14 cellular contexts compared by ENCODE assay signal in the genomic region with DNA sequence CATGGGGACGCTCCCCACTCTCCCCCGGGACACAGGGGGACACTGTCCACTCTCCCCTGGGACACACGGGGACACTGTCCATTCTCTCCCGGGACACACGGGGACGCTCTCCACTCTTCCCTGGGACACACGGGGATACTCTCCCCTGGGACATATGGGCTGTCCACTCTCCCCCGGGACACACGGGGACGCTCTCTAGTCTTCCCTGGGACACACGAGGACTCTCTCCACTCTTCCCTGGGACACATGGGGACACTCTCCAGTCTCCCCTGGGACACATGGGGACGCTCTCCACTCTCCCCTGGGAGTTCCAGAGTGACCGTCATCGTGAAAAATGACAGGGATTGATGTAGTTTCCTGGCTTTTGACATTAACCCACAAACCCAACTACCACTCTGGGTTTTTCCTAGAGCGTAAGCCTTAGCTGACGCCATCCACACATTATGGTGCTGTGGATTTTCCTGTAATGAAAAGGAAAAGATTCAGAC. TPM values are rescaled to one million over a fixed set of nuclear protein-coding genes. Genes with fewer than 3 reads are reported as not detected.
DNase-seq lines count a peak whose midpoint lies in the region; ATAC-seq and TF ChIP-seq lines count a peak whose summit lies in the region.
"Had no signal": no experiment of that assay in that cellular context is flagged by ENCODE, and none has a peak within 500 bp of the region (broad histone marks: within the 10 kb centered on the region; RNA-seq: fewer than 3 reads in every experiment).

No MANE protein-coding gene starts in this region.

- H3K79me2 ChIP-seq in HCT116 (ENCODE audit: insufficient read depth, low read length) (no peaks in the 10 kb centered on the region), neural progenitor cell (ENCODE audit: low read depth) (no peaks in the 10 kb centered on the region)

- no peak overlapping the region for H3K27ac ChIP-seq in HCT116 (ENCODE audit: low read depth, low read length)
- H3K27ac ChIP-seq in neural progenitor cell: no peak overlapping the region
- H3K27ac ChIP-seq: BLaER1 had no signal

- H4K20me1 ChIP-seq in HCT116 (ENCODE audit: insufficient read depth) (no peaks in the 10 kb centered on the region), neural progenitor cell (ENCODE audit: low read depth) (peaks cover 5% of the 10 kb centered on the region)

- H3F3A ChIP-seq in neural progenitor cell (ENCODE audit: low read depth): no peaks in the 10 kb centered on the region

- BruUV-seq in HCT116 (replicated peaks; lab: Mats Ljungman, UMichigan): no TSS peak

- no peak overlapping the region for H3K4me3 Mint-ChIP-seq in activated naive CD4-positive, alpha-beta T cell treated with anti-CD3 and anti-CD28 coated beads, Interleukin-2, amount 50 U/mL, for 24 hours
- no peak overlapping the region for H3K4me3 Mint-ChIP-seq in central memory CD8-positive, alpha-beta T cell
- H3K4me3 Mint-ChIP-seq in neural progenitor cell: peak overlapping the region; percentile 19
- no peak overlapping the region for H3K4me3 Mint-ChIP-seq in stimulated activated memory B cell treated with anti-CD40 and anti-IgM and Interleukin-4, amounts not matched to agents 10 μg/mL and 1 μg/mL and 100 μg/mL, for 72 hours
- H3K4me3 Mint-ChIP-seq: CD8-positive, alpha-beta memory T cell; GM23338; H9 had no signal

- no peak for DNase-seq in activated naive CD4-positive, alpha-beta T cell (lab: John Stamatoyannopoulos, UW)
- DNase-seq in HCT116 (ENCODE audit: low read depth, low spot score) (no peak), neural progenitor cell (ENCODE audit: low spot score) (no peak), cortex of kidney (lab: John Stamatoyannopoulos, UW) (no peak)
- DNase-seq in central memory CD8-positive, alpha-beta T cell (ENCODE audit: low spot score in 2 of 2): no peak

- CTCF ChIA-PET in HCT116 (lab: Charles Lee): interaction anchor here (0.6 to 2.8 kb wide), 11 partner anchors 16 to 462 kb away, joined by 3 to 46 read pairs (median 6); no protein-coding TSS in a partner anchor

- H3K9me3 Mint-ChIP-seq in activated naive CD4-positive, alpha-beta T cell treated with anti-CD3 and anti-CD28 coated beads, Interleukin-2, amount 50 U/mL, for 24 hours: no peaks in the 10 kb centered on the region
- no peaks in the 10 kb centered on the region for H3K9me3 Mint-ChIP-seq in central memory CD8-positive, alpha-beta T cell
- peaks cover 26% of the 10 kb centered on the region for H3K9me3 Mint-ChIP-seq in neural progenitor cell
- peaks cover 12% of the 10 kb centered on the region for H3K9me3 Mint-ChIP-seq in stimulated activated memory B cell treated with anti-CD40 and anti-IgM and Interleukin-4, amounts not matched to agents 10 μg/mL and 1 μg/mL and 100 μg/mL, for 72 hours

- peaks cover 3% of the 10 kb centered on the region for H3K36me3 Mint-ChIP-seq in activated naive CD4-positive, alpha-beta T cell treated with anti-CD3 and anti-CD28 coated beads, Interleukin-2, amount 50 U/mL, for 24 hours
- H3K36me3 Mint-ChIP-seq in central memory CD8-positive, alpha-beta T cell (ENCODE audit: insufficient read depth): peaks cover 3% of the 10 kb centered on the region
- H3K36me3 Mint-ChIP-seq in neural progenitor cell: peaks cover 2% of the 10 kb centered on the region
- peaks cover 7% of the 10 kb centered on the region for H3K36me3 Mint-ChIP-seq in stimulated activated memory B cell treated with anti-CD40 and anti-IgM and Interleukin-4, amounts not matched to agents 10 μg/mL and 1 μg/mL and 100 μg/mL, for 72 hours
- H3K36me3 Mint-ChIP-seq: CD8-positive, alpha-beta memory T cell had no signal

- H3K9ac ChIP-seq in HCT116 (ENCODE audit: low read length) (no peak overlapping the region), neural progenitor cell (no peak overlapping the region)
- H3K9ac ChIP-seq: BLaER1 had no signal

- no peaks in the 10 kb centered on the region for H3K27me3 ChIP-seq in HCT116 (ENCODE audit: insufficient read depth, low read length)
- peaks cover 100% of the 10 kb centered on the region for H3K27me3 ChIP-seq in neural progenitor cell

- no peak overlapping the region for H3K4me3 ChIP-seq in HCT116 (replicated peaks in 1 of 2; ENCODE audit: low read depth in 1 of 2, low read length in 2 of 2)
- no peak overlapping the region for H3K4me3 ChIP-seq in neural progenitor cell
- H3K4me3 ChIP-seq: GM23338 had no signal

- TF ChIP-seq CTCF in HCT116 (IDR thresholded peaks at IDR 0.05 in 2 of 3, conservative IDR thresholded peaks at IDR 0.05 in 1 of 3; ENCODE audit: borderline replicate concordance in 1 of 3, insufficient read depth in 1 of 3, low read depth in 2 of 3, low read length in 2 of 3) (peak in 1 of 3 experiments; percentile 2; a peak in 1 of 6 replicates), neural progenitor cell (IDR thresholded peaks at IDR 0.05) (no peak)

- H3K4me1 ChIP-seq in HCT116 (ENCODE audit: control insufficient read depth in 1 of 2, insufficient read depth in 2 of 2, low read length in 2 of 2) (peaks cover 0 to 8% of the 10 kb centered on the region in 2 experiments; a peak in 2 of 4 replicates), neural progenitor cell (no peaks in the 10 kb centered on the region)

- no peak for TF ChIP-seq POLR2A in HCT116 (IDR thresholded peaks at IDR 0.05; ENCODE audit: borderline replicate concordance, extremely low read depth, insufficient read depth, insufficient read length)

- H3K4me1 Mint-ChIP-seq in activated naive CD4-positive, alpha-beta T cell treated with anti-CD3 and anti-CD28 coated beads, Interleukin-2, amount 50 U/mL, for 24 hours: peaks cover 14% of the 10 kb centered on the region
- H3K4me1 Mint-ChIP-seq in central memory CD8-positive, alpha-beta T cell: peaks cover 17% of the 10 kb centered on the region
- H3K4me1 Mint-ChIP-seq in neural progenitor cell: peaks cover 17% of the 10 kb centered on the region
- peaks cover 20% of the 10 kb centered on the region for H3K4me1 Mint-ChIP-seq in stimulated activated memory B cell treated with anti-CD40 and anti-IgM and Interleukin-4, amounts not matched to agents 10 μg/mL and 1 μg/mL and 100 μg/mL, for 72 hours

- RAD21 ChIA-PET in HCT116 (lab: Charles Lee; ENCODE audit: low non-redundant PET in 1 of 2, low total read pairs in 2 of 2, uncharacterized antibody in 2 of 2, unreplicated experiment in 2 of 2): interaction anchor here (0.9 to 1.8 kb wide), 4 partner anchors 55 to 202 kb away, joined by 3 to 7 read pairs (median 4); no protein-coding TSS in a partner anchor

- TF ChIP-seq RAD21 in HCT116 (IDR thresholded peaks at IDR 0.05; ENCODE audit: low read depth): no peak

- ATAC-seq in HCT116: no peak
- no peak for ATAC-seq in central memory CD8-positive, alpha-beta T cell (replicated peaks; ENCODE audit: extremely low read depth, poor library complexity, severe bottlenecking)
- ATAC-seq in HG03045 (IDR thresholded peaks at IDR 0.05; ENCODE audit: unreplicated experiment): no peak
- ATAC-seq in stimulated activated memory B cell treated with anti-CD40 and anti-IgM and Interleukin-4, amounts not matched to agents 10 μg/mL and 1 μg/mL and 100 μg/mL, for 72 hours: no peak

- H3K36me3 ChIP-seq in HCT116 (ENCODE audit: control insufficient read depth in 1 of 2, insufficient read depth in 2 of 2, low read length in 2 of 2) (no peaks in the 10 kb centered on the region), neural progenitor cell (no peaks in the 10 kb centered on the region)
- H3K36me3 ChIP-seq: BLaER1 had no signal

- peak overlapping the region; percentile 87 for H2AFZ ChIP-seq in HCT116 (ENCODE audit: low read depth, low read length, poor library complexity, severe bottlenecking)
- no peak overlapping the region for H2AFZ ChIP-seq in neural progenitor cell (replicated peaks)
- H2AFZ ChIP-seq: GM23338 had no signal

- H3K27ac Mint-ChIP-seq in activated naive CD4-positive, alpha-beta T cell treated with anti-CD3 and anti-CD28 coated beads, Interleukin-2, amount 50 U/mL, for 24 hours: peak overlapping the region; percentile 59
- peak overlapping the region; percentile 70 for H3K27ac Mint-ChIP-seq in central memory CD8-positive, alpha-beta T cell (ENCODE audit: low read depth)
- no peak overlapping the region for H3K27ac Mint-ChIP-seq in neural progenitor cell
- no peak overlapping the region for H3K27ac Mint-ChIP-seq in stimulated activated memory B cell treated with anti-CD40 and anti-IgM and Interleukin-4, amounts not matched to agents 10 μg/mL and 1 μg/mL and 100 μg/mL, for 72 hours
- H3K27ac Mint-ChIP-seq: GM23338, H9 had no signal

- H3K4me2 ChIP-seq in HCT116 (ENCODE audit: low read length) (no peak overlapping the region), neural progenitor cell (no peak overlapping the region)
- H3K4me2 ChIP-seq: GM23338 had no signal

- no peaks in the 10 kb centered on the region for H3K9me3 ChIP-seq in HCT116 (ENCODE audit: control insufficient read depth in 1 of 2, insufficient read depth in 1 of 2, low read depth in 1 of 2, low read length in 2 of 2)
- H3K9me3 ChIP-seq in neural progenitor cell (ENCODE audit: low read depth): peaks cover 9% of the 10 kb centered on the region

- H3K27me3 Mint-ChIP-seq in activated naive CD4-positive, alpha-beta T cell treated with anti-CD3 and anti-CD28 coated beads, Interleukin-2, amount 50 U/mL, for 24 hours: peaks cover 25% of the 10 kb centered on the region
- peaks cover 48% of the 10 kb centered on the region for H3K27me3 Mint-ChIP-seq in central memory CD8-positive, alpha-beta T cell
- H3K27me3 Mint-ChIP-seq in neural progenitor cell (ENCODE audit: insufficient read depth, low read depth): peaks cover 49% of the 10 kb centered on the region
- H3K27me3 Mint-ChIP-seq in stimulated activated memory B cell treated with anti-CD40 and anti-IgM and Interleukin-4, amounts not matched to agents 10 μg/mL and 1 μg/mL and 100 μg/mL, for 72 hours: peaks cover 39% of the 10 kb centered on the region

- H3K9me2 ChIP-seq in HCT116 (ENCODE audit: insufficient read depth): no peaks in the 10 kb centered on the region

- POLR2A ChIA-PET in HCT116 (lab: Charles Lee): no interaction called here

- intact Hi-C loops in HCT116 (cut with micrococcal nuclease): loop anchor here (1.0 to 5.0 kb wide), 5 partner anchors 15 to 463 kb away; no protein-coding TSS in a partner anchor

TF ChIP-seq in HCT116, 20 proteins besides CTCF, POLR2A, EP300 and RAD21 (continues in another document):
- TF ChIP-seq EZH2phosphoT487 (IDR thresholded peaks at IDR 0.05; ENCODE audit: borderline replicate concordance) (no peak), MAX (IDR thresholded peaks at IDR 0.05) (no peak), ELF1 (IDR thresholded peaks at IDR 0.05; ENCODE audit: borderline replicate concordance, low read depth) (no peak), TCF7L2 (IDR thresholded peaks at IDR 0.05; ENCODE audit: borderline replicate concordance, extremely low read depth, insufficient read depth, insufficient read length) (no peak), CBX3 (IDR thresholded peaks at IDR 0.05; ENCODE audit: low read depth) (no peak)

RNA-seq across cellular contexts. Expression of gene P2RX2, which starts 3.0 kb away (rescaled TPM):
- total RNA-seq in HCT116 (2021; ENCODE audit: unreplicated experiment) (not detected), neural progenitor cell (ENCODE audit: low replicate concordance) (0.15 TPM in 1 of 2 replicates, not detected in the other)
- polyA plus RNA-seq in HCT116 (2012): 0.10 TPM in 1 of 2 replicates, not detected in the other
- total RNA-seq: CD8-positive, alpha-beta memory T cell; Daoy; HT1080 had no signal
- polyA plus RNA-seq: CD8-positive, alpha-beta memory T cell had no signal

RNA-seq across cellular contexts. Expression of gene LRCOL1, which starts 5.2 kb away (rescaled TPM):
- total RNA-seq in HCT116 (2021; ENCODE audit: unreplicated experiment): not detected
- polyA plus RNA-seq in HCT116 (2012): not detected in 2 replicates
- 0.34 TPM in 1 of 2 replicates, not detected in the other for total RNA-seq in neural progenitor cell (ENCODE audit: low replicate concordance)
- total RNA-seq: CD8-positive, alpha-beta memory T cell; Daoy; H9; HT1080 had no signal
- polyA plus RNA-seq: CD8-positive, alpha-beta memory T cell; GM23338 had no signal

Comparison
In these comparisons a context has a peak if more than half of its experiments do, and no peak if none do; other contexts are left out.
1. H3K27ac Mint-ChIP-seq: peak in activated naive CD4-positive, alpha-beta T cell treated with anti-CD3 and anti-CD28 coated beads, Interleukin-2, amount 50 U/mL, for 24 hours (single experiment) and central memory CD8-positive, alpha-beta T cell (single experiment); none in neural progenitor cell (single experiment) and stimulated activated memory B cell treated with anti-CD40 and anti-IgM and Interleukin-4, amounts not matched to agents 10 μg/mL and 1 μg/mL and 100 μg/mL, for 72 hours (single experiment).